Comparison of ENCODE assay signal across 8 cellular contexts in genomic region chr11:111604392-111605009, GRCh38. TPM values are rescaled to one million over a fixed set of nuclear protein-coding genes. Genes with fewer than 3 reads are reported as not detected.
DNase-seq lines count a peak whose midpoint lies in the region; ATAC-seq lines count a peak whose summit lies in the region.
"Had no signal": no experiment of that assay in that cellular context is flagged by ENCODE, and none has a peak within 500 bp of the region (broad histone marks: within the 10 kb centered on the region; RNA-seq: fewer than 3 reads in every experiment).

No MANE protein-coding gene starts in this region.

- H3K4me1 ChIP-seq in ES-I3 (ENCODE audit: insufficient read depth, low read length), result peaks cover 10% of the 10 kb centered on the region; the same call in 1 of the 2 replicates
- peaks cover 23% of the 10 kb centered on the region for H3K4me1 ChIP-seq in effector memory CD4-positive, alpha-beta T cell (ENCODE audit: control insufficient read depth, insufficient read depth, low read length, poor library complexity, severe bottlenecking)

- no peaks in the 10 kb centered on the region for H3K27me3 Mint-ChIP-seq in naive B cell
- H3K27me3 Mint-ChIP-seq: dendritic cell treated with granulocyte-macrophage colony-stimulating factor and Interleukin-4, amounts not matched to agents 40 ng/mL and 50 ng/mL, for 4 days had no signal

- DNase-seq in Kasumi-1 (lab: John Stamatoyannopoulos, UW) (peak; percentile 67 to 84), SHP77 (lab: John Stamatoyannopoulos, UW) (peak; percentile 64 to 75), naive B cell (peak; percentile 39), posterior vena cava (ENCODE audit: low spot score) (no peak)
- no peak for DNase-seq in effector memory CD4-positive, alpha-beta T cell
- DNase-seq in activated CD4-positive, alpha-beta T cell treated with anti-CD3 and anti-CD28 coated beads for 1 hour, result no peak

- peaks cover 20 to 28% (median 20%) of the 10 kb centered on the region in 3 donors for H3K4me1 Mint-ChIP-seq in naive B cell

- peak overlapping the region; percentile 5; the same call in 1 of the 2 replicates for H3K9ac ChIP-seq in ES-I3 (ENCODE audit: low read depth, low read length)

- no peak for ATAC-seq in naive B cell (ENCODE audit: low read depth in 2 of 2)

- peak overlapping the region in 5 of 6 donors; percentile 6 to 99 (median 98) for H3K27ac Mint-ChIP-seq in naive B cell

- H3K36me3 ChIP-seq in ES-I3 (ENCODE audit: insufficient read depth, low read length), result no peaks in the 10 kb centered on the region
- no peaks in the 10 kb centered on the region for H3K36me3 ChIP-seq in effector memory CD4-positive, alpha-beta T cell (ENCODE audit: control insufficient read depth, insufficient read depth, low read length)

- H3K27me3 ChIP-seq in effector memory CD4-positive, alpha-beta T cell (replicated peaks; ENCODE audit: control insufficient read depth, insufficient read depth, low read length, poor library complexity, severe bottlenecking), result no peaks in the 10 kb centered on the region

- no peaks in the 10 kb centered on the region for H3K9me3 Mint-ChIP-seq in naive B cell
- H3K9me3 Mint-ChIP-seq: dendritic cell treated with granulocyte-macrophage colony-stimulating factor and Interleukin-4, amounts not matched to agents 40 ng/mL and 50 ng/mL, for 4 days had no signal

- H3K4me3 Mint-ChIP-seq in naive B cell, result peak overlapping the region in 4 of 8 donors; percentile 88 to 97 (median 95)

- intact Hi-C loops in posterior vena cava (cut with DNase I), result loop anchor here (5.0 kb wide), 1 partner anchor 173 kb away; no protein-coding TSS in a partner anchor

- no peaks in the 10 kb centered on the region for H3K9me3 ChIP-seq in ES-I3 (ENCODE audit: control insufficient read depth, insufficient read depth, low read length)
- no peaks in the 10 kb centered on the region for H3K9me3 ChIP-seq in effector memory CD4-positive, alpha-beta T cell (ENCODE audit: control insufficient read depth, low read length)

- H3K4me3 ChIP-seq in effector memory CD4-positive, alpha-beta T cell (ENCODE audit: insufficient read depth, low read depth, low read length, poor library complexity, severe bottlenecking), result peak overlapping the region; percentile 21

- no peak overlapping the region for H3K27ac ChIP-seq in effector memory CD4-positive, alpha-beta T cell (ENCODE audit: insufficient read depth, low read length, poor library complexity, severe bottlenecking)

- no peaks in the 10 kb centered on the region for H3K36me3 Mint-ChIP-seq in naive B cell

RNA-seq across cellular contexts. Expression of gene SIK2, which starts 2.3 kb away (rescaled TPM):
- 1 to 10 TPM in 1 of 6 donors, under 1 TPM in 5; 0.09 to 1.0 (median 0.31) TPM for polyA plus RNA-seq in naive B cell (ENCODE audit: low read depth in 6 of 6)
- 10 to 100 TPM; 22.7 to 26.1 TPM for total RNA-seq in posterior vena cava

Comparison
In these comparisons a context has a peak if more than half of its experiments do, and no peak if none do; other contexts are left out.
1. DNase-seq: peak in Kasumi-1 (2 of 2), SHP77 (2 of 2) and naive B cell (single experiment); none in effector memory CD4-positive, alpha-beta T cell (0 of 3), posterior vena cava (single experiment) and activated CD4-positive, alpha-beta T cell treated with anti-CD3 and anti-CD28 coated beads for 1 hour (single experiment).